ENCODE assay signal across 23 cellular contexts in genomic region chr15:87681054-87681453, GRCh38.
A peak's percentile ranks its signal among the peaks of the same experiment; 100 is the strongest.
DNase-seq lines count a peak whose midpoint lies in the region; ATAC-seq and TF ChIP-seq lines count a peak whose summit lies in the region.
"Had no signal": no experiment of that assay in that cellular context is flagged by ENCODE, and none has a peak within 500 bp of the region (broad histone marks: within the 10 kb centered on the region; RNA-seq: fewer than 3 reads in every experiment).

No MANE protein-coding gene starts in this region.

- no peaks in the 10 kb centered on the region for H3K27me3 ChIP-seq in MM.1S (replicated peaks; ENCODE audit: insufficient read depth, low read length)
- H3K27me3 ChIP-seq: BE2C, upper lobe of right lung had no signal

- H3K36me3 ChIP-seq in MM.1S (replicated peaks; ENCODE audit: insufficient read depth, low read length): no peaks in the 10 kb centered on the region
- H3K36me3 ChIP-seq: BE2C, pancreas, upper lobe of right lung had no signal

- H2AFZ ChIP-seq in MM.1S (ENCODE audit: low read length): no peak overlapping the region

- no peak overlapping the region for H3K9ac ChIP-seq in MM.1S (ENCODE audit: low read length)

- no peak for TF ChIP-seq CTCF in activated CD8-positive, alpha-beta T cell treated with anti-CD3 and anti-CD28 coated beads for 36 hours (IDR thresholded peaks at IDR 0.05)
- no peak for TF ChIP-seq CTCF in MM.1S (IDR thresholded peaks at IDR 0.05; ENCODE audit: low read length)

- POLR2A ChIA-PET in activated CD8-positive, alpha-beta T cell treated with anti-CD3 and anti-CD28 coated beads, Interleukin-2, amount 10 ng/mL, durations not matched to agents 7 days and 5 days (lab: Charles Lee): no interaction called here
- POLR2A ChIA-PET in activated CD8-positive, alpha-beta T cell treated with anti-CD3 and anti-CD28 coated beads for 36 hours (lab: Charles Lee): no interaction called here

- no peak overlapping the region for H3K4me3 ChIP-seq in MM.1S (ENCODE audit: low read length)
- H3K4me3 ChIP-seq: pancreas, upper lobe of right lung had no signal

- H3K27ac ChIP-seq in MM.1S (ENCODE audit: low read length): no peak overlapping the region
- H3K27ac ChIP-seq: pancreas, upper lobe of right lung had no signal

- H3K79me2 ChIP-seq in MM.1S (ENCODE audit: low read length): no peaks in the 10 kb centered on the region

- DNase-seq in activated CD8-positive, alpha-beta T cell treated with anti-CD3 and anti-CD28 coated beads, Interleukin-2, amount 10 ng/mL, durations not matched to agents 7 days and 5 days: peak; percentile 24
- no peak for DNase-seq in activated CD8-positive, alpha-beta T cell treated with anti-CD3 and anti-CD28 coated beads for 36 hours
- DNase-seq in MM.1S (peak; percentile 17), RPMI8226 (peak; percentile 32), kidney tubule cell (ENCODE audit: low spot score) (peak; percentile 50), NCI-H1105 (lab: John Stamatoyannopoulos, UW) (no peak), GM03348 (ENCODE audit: low spot score) (no peak)
- no peak for DNase-seq in activated T-helper 2 cell treated with anti-CD3 and anti-CD28 coated beads, Interferon-gamma antibody, Interleukin-2, Interleukin-4, amounts not matched to agents 10 μg/mL and 5 μg/mL and 100 μg/mL, durations not matched to agents 14 hours and 24 hours and 36 hours (ENCODE audit: low spot score)
- DNase-seq: 8988T; activated CD4-positive, CD25-positive, alpha-beta regulatory T cell; activated T-cell treated with anti-CD3 and anti-CD28 coated beads, Interleukin-2, amount 50 U/mL, for 48 hours; BE2C; natural killer cell; NCI-H1105 treated with DMSO at 0.1 percent for 48 hours; NCI-H2107; NCI-H524; pancreas; right cardiac atrium; SIG-M5; upper lobe of right lung had no signal

- no peaks in the 10 kb centered on the region for H3K27me3 Mint-ChIP-seq in activated CD8-positive, alpha-beta T cell treated with anti-CD3 and anti-CD28 coated beads, Interleukin-2, amount 10 ng/mL, durations not matched to agents 7 days and 5 days (ENCODE audit: low read depth)
- H3K27me3 Mint-ChIP-seq in activated CD8-positive, alpha-beta T cell treated with anti-CD3 and anti-CD28 coated beads for 36 hours: no peaks in the 10 kb centered on the region
- no peaks in the 10 kb centered on the region for H3K27me3 Mint-ChIP-seq in activated T-helper 2 cell treated with anti-CD3 and anti-CD28 coated beads, Interferon-gamma antibody, Interleukin-2, Interleukin-4, amounts not matched to agents 10 μg/mL and 5 μg/mL and 100 μg/mL, durations not matched to agents 14 hours and 24 hours and 36 hours (ENCODE audit: low read depth)
- H3K27me3 Mint-ChIP-seq: IgD-negative memory B cell had no signal

- no peaks in the 10 kb centered on the region for H3K4me1 ChIP-seq in MM.1S (ENCODE audit: low read length)
- H3K4me1 ChIP-seq: pancreas, upper lobe of right lung had no signal

- H3K27ac Mint-ChIP-seq in activated CD8-positive, alpha-beta T cell treated with anti-CD3 and anti-CD28 coated beads, Interleukin-2, amount 10 ng/mL, durations not matched to agents 7 days and 5 days: peak overlapping the region; percentile 56
- H3K27ac Mint-ChIP-seq in activated CD8-positive, alpha-beta T cell treated with anti-CD3 and anti-CD28 coated beads for 36 hours: no peak overlapping the region
- H3K27ac Mint-ChIP-seq in activated T-helper 2 cell treated with anti-CD3 and anti-CD28 coated beads, Interferon-gamma antibody, Interleukin-2, Interleukin-4, amounts not matched to agents 10 μg/mL and 5 μg/mL and 100 μg/mL, durations not matched to agents 14 hours and 24 hours and 36 hours: no peak overlapping the region
- H3K27ac Mint-ChIP-seq: brain; IgD-negative memory B cell; natural killer cell; T-helper 1 cell treated with Interleukin-12 subunit alpha and Interleukin-12 subunit beta and Interleukin-4 antibody, amounts not matched to agents 30 μg/mL and 1 μg/mL, for 36 hours had no signal

- CTCF ChIA-PET in activated CD8-positive, alpha-beta T cell treated with anti-CD3 and anti-CD28 coated beads, Interleukin-2, amount 10 ng/mL, durations not matched to agents 7 days and 5 days (lab: Charles Lee): no interaction called here
- CTCF ChIA-PET in activated CD8-positive, alpha-beta T cell treated with anti-CD3 and anti-CD28 coated beads for 36 hours (lab: Charles Lee): no interaction called here

- H3K4me1 Mint-ChIP-seq in activated CD8-positive, alpha-beta T cell treated with anti-CD3 and anti-CD28 coated beads, Interleukin-2, amount 10 ng/mL, durations not matched to agents 7 days and 5 days (ENCODE audit: low read depth): peaks cover 12% of the 10 kb centered on the region
- H3K4me1 Mint-ChIP-seq in activated CD8-positive, alpha-beta T cell treated with anti-CD3 and anti-CD28 coated beads for 36 hours (ENCODE audit: low read depth): no peaks in the 10 kb centered on the region
- H3K4me1 Mint-ChIP-seq in activated T-helper 2 cell treated with anti-CD3 and anti-CD28 coated beads, Interferon-gamma antibody, Interleukin-2, Interleukin-4, amounts not matched to agents 10 μg/mL and 5 μg/mL and 100 μg/mL, durations not matched to agents 14 hours and 24 hours and 36 hours (ENCODE audit: low read depth): peaks cover 4% of the 10 kb centered on the region
- H3K4me1 Mint-ChIP-seq: brain, natural killer cell had no signal

- intact Hi-C loops in activated CD8-positive, alpha-beta T cell treated with anti-CD3 and anti-CD28 coated beads for 36 hours (cut with micrococcal nuclease): no loop called here
- intact Hi-C loops in activated T-helper 2 cell treated with anti-CD3 and anti-CD28 coated beads, Interferon-gamma antibody, Interleukin-2, Interleukin-4, amounts not matched to agents 10 μg/mL and 5 μg/mL and 100 μg/mL, durations not matched to agents 14 hours and 24 hours and 36 hours (cut with micrococcal nuclease): no loop called here

- peaks cover 2% of the 10 kb centered on the region for H3K36me3 Mint-ChIP-seq in activated CD8-positive, alpha-beta T cell treated with anti-CD3 and anti-CD28 coated beads, Interleukin-2, amount 10 ng/mL, durations not matched to agents 7 days and 5 days (ENCODE audit: low read depth)
- no peaks in the 10 kb centered on the region for H3K36me3 Mint-ChIP-seq in activated CD8-positive, alpha-beta T cell treated with anti-CD3 and anti-CD28 coated beads for 36 hours (ENCODE audit: low read depth)
- no peaks in the 10 kb centered on the region for H3K36me3 Mint-ChIP-seq in activated T-helper 2 cell treated with anti-CD3 and anti-CD28 coated beads, Interferon-gamma antibody, Interleukin-2, Interleukin-4, amounts not matched to agents 10 μg/mL and 5 μg/mL and 100 μg/mL, durations not matched to agents 14 hours and 24 hours and 36 hours (ENCODE audit: low read depth)
- H3K36me3 Mint-ChIP-seq: brain, IgD-negative memory B cell, natural killer cell had no signal

- no peak for ATAC-seq in activated CD8-positive, alpha-beta T cell treated with anti-CD3 and anti-CD28 coated beads, Interleukin-2, amount 10 ng/mL, durations not matched to agents 7 days and 5 days
- no peak for ATAC-seq in activated CD8-positive, alpha-beta T cell treated with anti-CD3 and anti-CD28 coated beads for 36 hours
- ATAC-seq: natural killer cell, pancreas, right cardiac atrium, upper lobe of right lung had no signal

- H3K4me3 Mint-ChIP-seq in activated CD8-positive, alpha-beta T cell treated with anti-CD3 and anti-CD28 coated beads, Interleukin-2, amount 10 ng/mL, durations not matched to agents 7 days and 5 days: no peak overlapping the region
- no peak overlapping the region for H3K4me3 Mint-ChIP-seq in activated CD8-positive, alpha-beta T cell treated with anti-CD3 and anti-CD28 coated beads for 36 hours
- no peak overlapping the region for H3K4me3 Mint-ChIP-seq in activated T-helper 2 cell treated with anti-CD3 and anti-CD28 coated beads, Interferon-gamma antibody, Interleukin-2, Interleukin-4, amounts not matched to agents 10 μg/mL and 5 μg/mL and 100 μg/mL, durations not matched to agents 14 hours and 24 hours and 36 hours (ENCODE audit: low read depth)
- H3K4me3 Mint-ChIP-seq: brain; IgD-negative memory B cell; natural killer cell; T-helper 1 cell treated with Interleukin-12 subunit alpha and Interleukin-12 subunit beta and Interleukin-4 antibody, amounts not matched to agents 30 μg/mL and 1 μg/mL, for 36 hours had no signal

- no peaks in the 10 kb centered on the region for H3K9me3 ChIP-seq in MM.1S (replicated peaks; ENCODE audit: insufficient read depth, low read length)
- H3K9me3 ChIP-seq: BE2C, pancreas, upper lobe of right lung had no signal

- H3K4me2 ChIP-seq in MM.1S (ENCODE audit: low read depth, low read length): no peak overlapping the region

- H3K9me3 Mint-ChIP-seq in activated CD8-positive, alpha-beta T cell treated with anti-CD3 and anti-CD28 coated beads, Interleukin-2, amount 10 ng/mL, durations not matched to agents 7 days and 5 days (ENCODE audit: insufficient read depth): peaks cover 9% of the 10 kb centered on the region
- H3K9me3 Mint-ChIP-seq in activated CD8-positive, alpha-beta T cell treated with anti-CD3 and anti-CD28 coated beads for 36 hours: peaks cover 15% of the 10 kb centered on the region
- peaks cover 18% of the 10 kb centered on the region for H3K9me3 Mint-ChIP-seq in activated T-helper 2 cell treated with anti-CD3 and anti-CD28 coated beads, Interferon-gamma antibody, Interleukin-2, Interleukin-4, amounts not matched to agents 10 μg/mL and 5 μg/mL and 100 μg/mL, durations not matched to agents 14 hours and 24 hours and 36 hours

- H3F3A ChIP-seq in MM.1S (ENCODE audit: insufficient read depth, low read length): no peaks in the 10 kb centered on the region

- no peaks in the 10 kb centered on the region for H3K9me2 ChIP-seq in MM.1S (replicated peaks; ENCODE audit: insufficient read depth, low read length)

- no peaks in the 10 kb centered on the region for H4K20me1 ChIP-seq in MM.1S (ENCODE audit: insufficient read depth, low read length)

Comparison
In these comparisons a context has a peak if more than half of its experiments do, and no peak if none do; other contexts are left out.
1. DNase-seq: peak in activated CD8-positive, alpha-beta T cell treated with anti-CD3 and anti-CD28 coated beads, Interleukin-2, amount 10 ng/mL, durations not matched to agents 7 days and 5 days (single experiment), MM.1S (single experiment), RPMI8226 (single experiment) and kidney tubule cell (single experiment); none in activated CD8-positive, alpha-beta T cell treated with anti-CD3 and anti-CD28 coated beads for 36 hours (single experiment), NCI-H1105 (single experiment), activated T-helper 2 cell treated with anti-CD3 and anti-CD28 coated beads, Interferon-gamma antibody, Interleukin-2, Interleukin-4, amounts not matched to agents 10 μg/mL and 5 μg/mL and 100 μg/mL, durations not matched to agents 14 hours and 24 hours and 36 hours (single experiment) and GM03348 (single experiment).